In the genomic region with DNA sequence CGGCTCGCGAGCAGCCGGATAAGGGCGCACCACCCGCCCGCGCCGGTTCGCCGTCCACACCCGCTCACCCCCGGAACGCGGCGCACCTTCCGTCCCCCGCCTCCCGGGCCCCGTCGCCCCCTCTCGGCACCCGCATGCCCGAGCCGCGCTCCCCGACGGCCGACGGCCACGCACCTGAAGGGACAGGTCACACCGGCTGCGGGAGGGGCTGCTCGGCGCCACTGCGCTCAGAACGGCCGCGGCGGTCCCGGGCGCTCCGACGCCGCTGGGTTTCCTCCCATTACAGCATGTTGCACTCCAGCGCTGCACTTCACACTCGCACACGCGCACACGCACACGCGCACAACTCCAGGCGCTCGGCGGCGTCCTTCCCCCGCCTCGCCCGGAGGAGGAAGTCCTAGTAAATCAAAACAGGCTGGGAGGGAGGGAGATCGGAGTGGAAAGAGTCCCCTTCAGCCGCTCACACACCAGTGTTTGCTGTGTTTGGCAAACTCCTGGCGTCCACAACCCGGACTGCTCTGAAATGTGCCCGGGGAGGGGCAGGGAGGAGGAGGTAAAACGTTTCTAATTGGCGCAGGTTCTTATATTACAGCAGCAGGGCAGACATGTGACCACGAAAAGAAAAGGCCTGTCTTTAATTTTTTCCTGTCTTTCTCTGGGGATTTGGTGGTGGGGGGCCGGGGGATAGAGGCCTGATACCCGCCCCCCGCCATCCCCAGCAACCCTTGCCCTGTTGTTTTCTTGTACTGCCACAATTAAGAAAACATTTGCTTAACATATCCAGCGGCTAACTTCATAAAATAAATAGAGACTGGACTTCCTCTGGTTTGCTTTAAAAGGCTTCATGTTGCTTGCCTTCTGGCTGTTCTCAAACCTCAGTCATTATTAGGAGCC, we compare ENCODE assay signal across 8 cellular contexts.
A peak's percentile ranks its signal among the peaks of the same experiment; 100 is the strongest.
DNase-seq lines count a peak whose midpoint lies in the region; ATAC-seq and FAIRE-seq lines count a peak whose summit lies in the region.

No MANE protein-coding gene starts in this region.

- H3K27ac Mint-ChIP-seq in activated CD4-positive, alpha-beta T cell treated with anti-CD3 and anti-CD28 coated beads, Interleukin-2, amount 10 ng/mL, durations not matched to agents 24 days and 14 days = peak overlapping the region; percentile 84
- H3K27ac Mint-ChIP-seq in dendritic cell treated with granulocyte-macrophage colony-stimulating factor and Interleukin-4, amounts not matched to agents 40 ng/mL and 50 ng/mL, for 4 days = peak overlapping the region; percentile 83

- FAIRE-seq in G401.6 (lab: Jason Lieb, UNC) = peak; percentile 75

- no peaks in the 10 kb centered on the region for H3K9me3 Mint-ChIP-seq in activated CD4-positive, alpha-beta T cell treated with anti-CD3 and anti-CD28 coated beads, Interleukin-2, amount 10 ng/mL, durations not matched to agents 24 days and 14 days
- peaks cover 11% of the 10 kb centered on the region for H3K9me3 Mint-ChIP-seq in dendritic cell treated with granulocyte-macrophage colony-stimulating factor and Interleukin-4, amounts not matched to agents 40 ng/mL and 50 ng/mL, for 4 days

- DNase-seq in NCI-H2227 treated with DMSO at 0.1 percent for 48 hours (lab: John Stamatoyannopoulos, UW) = peak; percentile 66
- DNase-seq in activated CD4-positive, alpha-beta T cell treated with anti-CD3 and anti-CD28 coated beads, Interleukin-2, amount 10 ng/mL, durations not matched to agents 24 days and 14 days = peak; percentile 81
- DNase-seq in left kidney (ENCODE audit: low read depth, low spot score) = peak; percentile 96
- DNase-seq in stimulated activated CD4-positive, alpha-beta T cell treated with anti-CD3 and anti-CD28 coated beads, Interleukin-1b, Interleukin-23, amount 100 ng/mL, for 24 hours (ENCODE audit: low read depth in 4 of 4, low spot score in 1 of 4) = peak in 3 of 4 experiments; percentile 6 to 18 (median 16)

- peak; percentile 33 for ATAC-seq in HG02588 (IDR thresholded peaks at IDR 0.05; ENCODE audit: unreplicated experiment)
- ATAC-seq in HG03196 (IDR thresholded peaks at IDR 0.05; ENCODE audit: unreplicated experiment) = no peak

- peaks cover 33% of the 10 kb centered on the region for H3K27me3 Mint-ChIP-seq in activated CD4-positive, alpha-beta T cell treated with anti-CD3 and anti-CD28 coated beads, Interleukin-2, amount 10 ng/mL, durations not matched to agents 24 days and 14 days
- peaks cover 48% of the 10 kb centered on the region for H3K27me3 Mint-ChIP-seq in dendritic cell treated with granulocyte-macrophage colony-stimulating factor and Interleukin-4, amounts not matched to agents 40 ng/mL and 50 ng/mL, for 4 days

- H3K4me3 Mint-ChIP-seq in activated CD4-positive, alpha-beta T cell treated with anti-CD3 and anti-CD28 coated beads, Interleukin-2, amount 10 ng/mL, durations not matched to agents 24 days and 14 days = peak overlapping the region; percentile 91
- peak overlapping the region; percentile 95 for H3K4me3 Mint-ChIP-seq in dendritic cell treated with granulocyte-macrophage colony-stimulating factor and Interleukin-4, amounts not matched to agents 40 ng/mL and 50 ng/mL, for 4 days

- intact Hi-C loops in activated CD4-positive, alpha-beta T cell treated with anti-CD3 and anti-CD28 coated beads, Interleukin-2, amount 10 ng/mL, durations not matched to agents 24 days and 14 days (cut with micrococcal nuclease) = loop anchor here (10.0 kb wide), 1 partner anchor 84 kb away; no protein-coding TSS in a partner anchor
- intact Hi-C loops in dendritic cell treated with granulocyte-macrophage colony-stimulating factor and Interleukin-4, amounts not matched to agents 40 ng/mL and 50 ng/mL, for 4 days (cut with micrococcal nuclease) = no loop called here

- peaks cover 23% of the 10 kb centered on the region for H3K4me1 Mint-ChIP-seq in activated CD4-positive, alpha-beta T cell treated with anti-CD3 and anti-CD28 coated beads, Interleukin-2, amount 10 ng/mL, durations not matched to agents 24 days and 14 days
- peaks cover 24% of the 10 kb centered on the region for H3K4me1 Mint-ChIP-seq in dendritic cell treated with granulocyte-macrophage colony-stimulating factor and Interleukin-4, amounts not matched to agents 40 ng/mL and 50 ng/mL, for 4 days (ENCODE audit: low read depth)

- peaks cover 2% of the 10 kb centered on the region for H3K36me3 Mint-ChIP-seq in activated CD4-positive, alpha-beta T cell treated with anti-CD3 and anti-CD28 coated beads, Interleukin-2, amount 10 ng/mL, durations not matched to agents 24 days and 14 days (ENCODE audit: low read depth)
- H3K36me3 Mint-ChIP-seq in dendritic cell treated with granulocyte-macrophage colony-stimulating factor and Interleukin-4, amounts not matched to agents 40 ng/mL and 50 ng/mL, for 4 days (ENCODE audit: low read depth) = peaks cover 6% of the 10 kb centered on the region

Comparison
In these comparisons a context has a peak if more than half of its experiments do, and no peak if none do; other contexts are left out.
1. DNase-seq: peak in every context shown above with its lines; median percentile 96 in left kidney; 81 in activated CD4-positive, alpha-beta T cell treated with anti-CD3 and anti-CD28 coated beads, Interleukin-2, amount 10 ng/mL, durations not matched to agents 24 days and 14 days; 66 in NCI-H2227 treated with DMSO at 0.1 percent for 48 hours; 16 in stimulated activated CD4-positive, alpha-beta T cell treated with anti-CD3 and anti-CD28 coated beads, Interleukin-1b, Interleukin-23, amount 100 ng/mL, for 24 hours.